In genomic region chr19:35213678-35214632, GRCh38 we compare ENCODE assay signal across 8 cellular contexts. TPM values are rescaled to one million over a fixed set of nuclear protein-coding genes. Genes with fewer than 3 reads are reported as not detected.
DNase-seq lines count a peak whose midpoint lies in the region; ATAC-seq and TF ChIP-seq lines count a peak whose summit lies in the region.

No MANE protein-coding gene starts in this region.

- peak overlapping the region; percentile 67 for H2AFZ ChIP-seq in KMS-11 (ENCODE audit: low read depth)
- H2AFZ ChIP-seq in smooth muscle cell (ENCODE audit: low read depth): no peak overlapping the region

- POLR2A ChIA-PET in A673 (lab: Charles Lee; ENCODE audit: low non-redundant PET): no interaction called here

- no peaks in the 10 kb centered on the region for H4K20me1 ChIP-seq in KMS-11 (ENCODE audit: insufficient read depth)
- H4K20me1 ChIP-seq in smooth muscle cell (ENCODE audit: low read depth): no peaks in the 10 kb centered on the region

- no TSS peak for BruUV-seq in A673 (replicated peaks; lab: Mats Ljungman, UMichigan)

- H3K9me3 ChIP-seq in A673 (ENCODE audit: low read depth, low read length, poor library complexity, severe bottlenecking): no peaks in the 10 kb centered on the region
- H3K9me3 ChIP-seq in smooth muscle cell (replicated peaks; ENCODE audit: low read depth): no peaks in the 10 kb centered on the region

- no peak overlapping the region for H3K4me3 ChIP-seq in A673 (ENCODE audit: low read depth, low read length, poor library complexity, severe bottlenecking)
- no peak overlapping the region for H3K4me3 ChIP-seq in KMS-11 (IDR thresholded peaks at IDR 0.05; ENCODE audit: insufficient read depth, low read depth, low read length)
- H3K4me3 ChIP-seq in smooth muscle cell: no peak overlapping the region

- no peaks in the 10 kb centered on the region for H3K27me3 ChIP-seq in A673 (replicated peaks; ENCODE audit: insufficient read depth, low read depth, low read length, poor library complexity)
- no peaks in the 10 kb centered on the region for H3K27me3 ChIP-seq in KMS-11 (ENCODE audit: insufficient read depth, low read depth)
- H3K27me3 ChIP-seq in smooth muscle cell (ENCODE audit: low read depth): no peaks in the 10 kb centered on the region

- intact Hi-C loops in A673 (cut with micrococcal nuclease; ENCODE audit: unreplicated experiment) (no loop called here), cardiac septum (cut with DNase I) (no loop called here)

- 83% methylated on average over 21 of the region's 21 CpGs for WGBS in smooth muscle cell (ENCODE audit: low lambda C conversion rate)

- H3K9ac ChIP-seq in KMS-11 (peak overlapping the region; percentile 62), smooth muscle cell (ENCODE audit: low read depth) (no peak overlapping the region)

- ATAC-seq in GM19025 (IDR thresholded peaks at IDR 0.05; ENCODE audit: low read depth, unreplicated experiment): peak; percentile 59

- no peaks in the 10 kb centered on the region for H3K79me2 ChIP-seq in KMS-11 (ENCODE audit: insufficient read depth, low read depth)
- H3K79me2 ChIP-seq in smooth muscle cell (ENCODE audit: low read depth): no peaks in the 10 kb centered on the region

- H3K4me1 ChIP-seq in A673 (ENCODE audit: insufficient read depth, low read length, poor library complexity, severe bottlenecking) (peaks cover 6% of the 10 kb centered on the region), KMS-11 (ENCODE audit: low read depth, poor library complexity, severe bottlenecking) (peaks cover 73% of the 10 kb centered on the region), smooth muscle cell (ENCODE audit: low read depth) (no peaks in the 10 kb centered on the region)

- H3K27ac ChIP-seq in A673 (ENCODE audit: low read depth, low read length, poor library complexity, severe bottlenecking): no peak overlapping the region
- peak overlapping the region; percentile 88 for H3K27ac ChIP-seq in KMS-11
- H3K27ac ChIP-seq in smooth muscle cell (ENCODE audit: low read depth): no peak overlapping the region

- CTCF ChIA-PET in A673 (lab: Charles Lee): no interaction called here

- H3F3A ChIP-seq in smooth muscle cell (ENCODE audit: low read depth): no peaks in the 10 kb centered on the region

- TF ChIP-seq CTCF in A673 (conservative IDR thresholded peaks at IDR 0.05; ENCODE audit: low read depth, low read length) (no peak), KMS-11 (conservative IDR thresholded peaks at IDR 0.05; ENCODE audit: low read depth, low read length) (no peak), smooth muscle cell (IDR thresholded peaks at IDR 0.05; ENCODE audit: borderline replicate concordance, insufficient read depth, poor library complexity, severe bottlenecking) (no peak)

- H3K4me2 ChIP-seq in KMS-11 (peak overlapping the region; percentile 77), smooth muscle cell (no peak overlapping the region)

- H3K36me3 ChIP-seq in A673 (ENCODE audit: insufficient read depth, low read length, poor library complexity, severe bottlenecking) (no peaks in the 10 kb centered on the region), KMS-11 (ENCODE audit: insufficient read depth) (no peaks in the 10 kb centered on the region), smooth muscle cell (ENCODE audit: low read depth) (no peaks in the 10 kb centered on the region)

- DNase-seq in A673 (ENCODE audit: low spot score) (peak; percentile 68), RPMI8226 (peak; percentile 97), cardiac septum (ENCODE audit: low spot score) (peak; percentile 80), smooth muscle cell (lab: John Stamatoyannopoulos, UW; ENCODE audit: unreplicated experiment) (no peak)
- DNase-seq in activated effector memory CD4-positive, alpha-beta T cell treated with anti-CD3 and anti-CD28 coated beads, Interleukin-2, amount 50 U/mL, for 16 hours: peak; percentile 89
- DNase-seq in stimulated activated CD4-positive, alpha-beta T cell treated with anti-CD3 and anti-CD28 coated beads, Interleukin-15, amount 100 ng/mL, for 48 hours (ENCODE audit: low read depth in 2 of 2): peak; percentile 66 to 70

RNA-seq across cellular contexts. Expression of gene FAM187B, which starts 14.6 kb away (rescaled TPM):
- total RNA-seq in A673 (2021) (not detected in 2 replicates), cardiac septum (not detected), smooth muscle cell (not detected in 2 replicates)
- polyA plus RNA-seq in smooth muscle cell: not detected in 2 replicates

RNA-seq across cellular contexts. Expression of gene LSR, which starts 34.8 kb away (rescaled TPM):
- total RNA-seq in A673 (2021) (1.9 and 2.9 TPM in 2 replicates), cardiac septum (3.4 TPM), smooth muscle cell (11.3 and 14.0 TPM in 2 replicates)
- polyA plus RNA-seq in smooth muscle cell: 14.2 and 85.3 TPM in 2 replicates

RNA-seq across cellular contexts. Expression of gene USF2, which starts 54.8 kb away (rescaled TPM):
- 82.0 and 90.8 TPM in 2 replicates for total RNA-seq in A673 (2021)
- total RNA-seq in cardiac septum: 174 TPM
- 30.4 and 34.4 TPM in 2 replicates for total RNA-seq in smooth muscle cell
- 20.0 and 22.7 TPM in 2 replicates for polyA plus RNA-seq in smooth muscle cell

RNA-seq across cellular contexts. Expression of gene FXYD5, which starts 59.4 kb away (rescaled TPM):
- total RNA-seq in A673 (2021): 12.7 and 13.6 TPM in 2 replicates
- 19.0 TPM for total RNA-seq in cardiac septum
- 89.3 and 133 TPM in 2 replicates for total RNA-seq in smooth muscle cell
- 205 and 246 TPM in 2 replicates for polyA plus RNA-seq in smooth muscle cell
